ENCODE assay signal across 20 cellular contexts in the genomic region with DNA sequence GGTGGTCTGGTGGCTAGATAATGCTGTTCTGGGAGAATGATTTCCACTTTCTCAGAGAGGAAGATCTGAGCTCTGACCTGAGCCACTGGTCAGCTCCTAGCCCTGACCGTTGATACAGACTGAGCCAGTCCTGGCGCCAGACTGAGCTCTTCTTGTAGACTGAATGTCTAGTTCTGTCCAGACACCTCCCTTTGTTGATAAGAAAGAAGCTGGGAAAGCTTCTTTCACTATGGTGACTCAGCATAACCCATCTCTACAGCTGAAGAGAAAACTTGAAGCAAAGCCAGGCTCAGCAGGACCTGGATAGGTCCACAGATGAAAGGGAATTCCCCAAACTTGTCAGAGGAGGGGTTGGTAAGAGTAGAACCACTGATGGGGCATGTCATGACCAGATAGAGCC. TPM values are rescaled to one million over a fixed set of nuclear protein-coding genes. Genes with fewer than 3 reads are reported as not detected.
A peak's percentile ranks its signal among the peaks of the same experiment; 100 is the strongest.
DNase-seq lines count a peak whose midpoint lies in the region; ATAC-seq, FAIRE-seq and TF ChIP-seq lines count a peak whose summit lies in the region.
"Had no signal": no experiment of that assay in that cellular context is flagged by ENCODE, and none has a peak within 500 bp of the region (broad histone marks: within the 10 kb centered on the region; RNA-seq: fewer than 3 reads in every experiment).

No MANE protein-coding gene starts in this region.

- H3K4me1 ChIP-seq in HepG2 (ENCODE audit: insufficient read depth, low read length): no peaks in the 10 kb centered on the region
- H3K4me1 ChIP-seq: thyroid gland had no signal

- H3K4me3 ChIP-seq in epithelial cell of esophagus (ENCODE audit: low read length) (no peak overlapping the region), HepG2 (replicated peaks in 1 of 3; ENCODE audit: insufficient read depth in 1 of 3, low read depth in 2 of 3, low read length in 3 of 3) (no peak overlapping the region)
- H3K4me3 ChIP-seq: gastroesophageal sphincter, PC-9, skin epidermis, thyroid gland had no signal

- POLR2A ChIA-PET in HepG2 (lab: Yijun Ruan, JAX): no interaction called here

- H3K27me3 ChIP-seq in HepG2 (ENCODE audit: control insufficient read depth in 1 of 2, insufficient read depth in 2 of 2, low read length in 2 of 2): peaks cover 0 to 9% of the 10 kb centered on the region in 2 experiments; a peak in 1 of 5 replicates
- H3K27me3 ChIP-seq: gastroesophageal sphincter, thyroid gland had no signal

- H3K36me3 ChIP-seq in HepG2 (replicated peaks in 1 of 2; ENCODE audit: control insufficient read depth in 1 of 2, insufficient read depth in 2 of 2, low read length in 2 of 2): no peaks in the 10 kb centered on the region
- H3K36me3 ChIP-seq: gastroesophageal sphincter, thyroid gland had no signal

- FAIRE-seq in HepG2 (lab: Jason Lieb, UNC): no peak

- in situ Hi-C loops in HepG2 (cut with HindIII; ENCODE audit: extremely low pct_ligation_motif_present, low pct_unique_long_range_greater_than_20kb): no loop called here

- ATAC-seq in HepG2: no peak
- ATAC-seq: activated naive CD8-positive, alpha-beta T cell treated with anti-CD3 and anti-CD28 coated beads, Interleukin-2, amount 50 U/mL, for 24 hours; activated T-helper 17 cell treated with anti-CD3 and anti-CD28 coated beads, Interleukin-2, amount 50 U/mL, for 72 hours; gastroesophageal sphincter had no signal

- TF ChIP-seq EP300 in HepG2 (IDR thresholded peaks at IDR 0.05; ENCODE audit: low read depth in 2 of 2, low read length in 2 of 2) (no peak), HepG2 (CRISPR knock-in tag; IDR thresholded peaks at IDR 0.05; ENCODE audit: borderline replicate concordance) (no peak)

- no peaks in the 10 kb centered on the region for H3K79me2 ChIP-seq in HepG2 (ENCODE audit: insufficient read depth, low read length)

- peak; percentile 50 for DNase-seq in COLO829 (ENCODE audit: low spot score)
- peak; percentile 96 for DNase-seq in NCI-H226
- peak; percentile 69 for DNase-seq in epithelial cell of esophagus (ENCODE audit: low read depth)
- peak; percentile 4 for DNase-seq in HepG2 (ENCODE audit: low spot score)
- DNase-seq in NCI-H748 treated with DMSO at 0.1 percent for 48 hours (lab: John Stamatoyannopoulos, UW): no peak
- DNase-seq in HPDE6-E6E7 (ENCODE audit: extremely low spot score): no peak
- no peak for DNase-seq in activated CD4-positive, alpha-beta T cell treated with anti-CD3 and anti-CD28 coated beads for 48 hours
- no peak for DNase-seq in middle frontal gyrus (ENCODE audit: extremely low spot score, low spot score)
- DNase-seq: activated B cell treated with CpG ODN at 0.5 μM for 24 hours; activated CD8-positive, alpha-beta memory T cell treated with anti-CD3 and anti-CD28 coated beads for 24 hours; activated naive CD8-positive, alpha-beta T cell treated with anti-CD3 and anti-CD28 coated beads, Interleukin-2, amount 50 U/mL, for 24 hours; NCI-H2029 treated with DMSO at 0.1 percent for 48 hours; NCI-H526; PC-9; thyroid gland had no signal

- no peak overlapping the region for H3K9ac ChIP-seq in HepG2 (ENCODE audit: insufficient read depth, low read depth, low read length)

- no peak overlapping the region for H3K27ac ChIP-seq in HepG2 (ENCODE audit: extremely low read length, insufficient read depth, low read length)
- H3K27ac ChIP-seq: gastroesophageal sphincter, PC-9, skin epidermis, thyroid gland had no signal

- H3K9me3 ChIP-seq in HepG2 (ENCODE audit: low read length): no peaks in the 10 kb centered on the region
- H3K9me3 ChIP-seq: gastroesophageal sphincter, thyroid gland had no signal

- no TSS peak for BruUV-seq in HepG2 (replicated peaks; lab: Mats Ljungman, UMichigan)

- CTCF ChIA-PET in HepG2 (lab: Yijun Ruan, JAX; ENCODE audit: low intra/inter-chr PET ratio, low total read pairs): no interaction called here

- no peak overlapping the region for H3K4me2 ChIP-seq in HepG2 (ENCODE audit: low read depth, low read length)
- H3K4me2 ChIP-seq: PC-9 had no signal

- WGBS in HepG2 (ENCODE audit: low lambda C conversion rate): 12% methylated on average over 2 of the region's 2 CpGs

- TF ChIP-seq CTCF in epithelial cell of esophagus (IDR thresholded peaks at IDR 0.05; ENCODE audit: insufficient read depth, low read depth, low read length, missing control alignments) (no peak), HepG2 (CRISPR knock-in tag; IDR thresholded peaks at IDR 0.05) (no peak)

- TF ChIP-seq POLR2A in HepG2 (IDR thresholded peaks at IDR 0.05; ENCODE audit: insufficient read depth in 1 of 2, low read depth in 2 of 2, low read length in 2 of 2): no peak

- TF ChIP-seq RAD21 in HepG2 (CRISPR knock-in tag; IDR thresholded peaks at IDR 0.05): no peak

- no peak overlapping the region for H2AFZ ChIP-seq in HepG2 (ENCODE audit: low read length)
- H2AFZ ChIP-seq: PC-9 had no signal

- intact Hi-C loops in HepG2 (cut with micrococcal nuclease; ENCODE audit: unreplicated experiment): no loop called here

- H4K20me1 ChIP-seq in HepG2 (ENCODE audit: insufficient read depth, low read length): no peaks in the 10 kb centered on the region

TF ChIP-seq in HepG2, 621 proteins besides CTCF, POLR2A, EP300 and RAD21:
- TF ChIP-seq NFE2L2 (IDR thresholded peaks at IDR 0.05; ENCODE audit: low read length) (peak; percentile 60; the same call in 1 of the 2 replicates), MAFK (conservative IDR thresholded peaks at IDR 0.05 in 1 of 2, IDR thresholded peaks at IDR 0.05 in 1 of 2; ENCODE audit: low read length in 2 of 2) (peak; percentile 31 to 39; a peak in 3 of 4 replicates)
- TF ChIP-seq, protein P1, sequence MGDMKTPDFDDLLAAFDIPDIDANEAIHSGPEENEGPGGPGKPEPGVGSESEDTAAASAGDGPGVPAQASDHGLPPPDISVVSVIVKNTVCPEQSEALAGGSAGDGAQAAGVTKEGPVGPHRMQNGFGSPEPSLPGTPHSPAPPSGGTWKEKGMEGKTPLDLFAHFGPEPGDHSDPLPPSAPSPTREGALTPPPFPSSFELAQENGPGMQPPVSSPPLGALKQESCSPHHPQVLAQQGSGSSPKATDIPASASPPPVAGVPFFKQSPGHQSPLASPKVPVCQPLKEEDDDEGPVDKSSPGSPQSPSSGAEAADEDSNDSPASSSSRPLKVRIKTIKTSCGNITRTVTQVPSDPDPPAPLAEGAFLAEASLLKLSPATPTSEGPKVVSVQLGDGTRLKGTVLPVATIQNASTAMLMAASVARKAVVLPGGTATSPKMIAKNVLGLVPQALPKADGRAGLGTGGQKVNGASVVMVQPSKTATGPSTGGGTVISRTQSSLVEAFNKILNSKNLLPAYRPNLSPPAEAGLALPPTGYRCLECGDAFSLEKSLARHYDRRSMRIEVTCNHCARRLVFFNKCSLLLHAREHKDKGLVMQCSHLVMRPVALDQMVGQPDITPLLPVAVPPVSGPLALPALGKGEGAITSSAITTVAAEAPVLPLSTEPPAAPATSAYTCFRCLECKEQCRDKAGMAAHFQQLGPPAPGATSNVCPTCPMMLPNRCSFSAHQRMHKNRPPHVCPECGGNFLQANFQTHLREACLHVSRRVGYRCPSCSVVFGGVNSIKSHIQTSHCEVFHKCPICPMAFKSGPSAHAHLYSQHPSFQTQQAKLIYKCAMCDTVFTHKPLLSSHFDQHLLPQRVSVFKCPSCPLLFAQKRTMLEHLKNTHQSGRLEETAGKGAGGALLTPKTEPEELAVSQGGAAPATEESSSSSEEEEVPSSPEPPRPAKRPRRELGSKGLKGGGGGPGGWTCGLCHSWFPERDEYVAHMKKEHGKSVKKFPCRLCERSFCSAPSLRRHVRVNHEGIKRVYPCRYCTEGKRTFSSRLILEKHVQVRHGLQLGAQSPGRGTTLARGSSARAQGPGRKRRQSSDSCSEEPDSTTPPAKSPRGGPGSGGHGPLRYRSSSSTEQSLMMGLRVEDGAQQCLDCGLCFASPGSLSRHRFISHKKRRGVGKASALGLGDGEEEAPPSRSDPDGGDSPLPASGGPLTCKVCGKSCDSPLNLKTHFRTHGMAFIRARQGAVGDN (CRISPR knock-in tag; IDR thresholded peaks at IDR 0.05): no peak

RNA-seq across cellular contexts. Expression of gene TRABD2B, which starts 9.9 kb away (rescaled TPM):
- not detected in 2 replicates for total RNA-seq in HepG2 (2016; rRNA removed; fragmentation: Illumina TruSeq; extraction: Trizol)
- total RNA-seq in HepG2 (2016; cell fraction: cytosol; rRNA removed; fragmentation: Illumina TruSeq; extraction: Trizol; ENCODE audit: low read depth): not detected in 2 replicates
- not detected in 2 replicates for total RNA-seq in HepG2 (2016; cell fraction: insoluble cytoplasmic fraction; rRNA removed; fragmentation: Illumina TruSeq; extraction: Trizol)
- total RNA-seq in HepG2 (2016; cell fraction: membrane; rRNA removed; fragmentation: Illumina TruSeq; extraction: Trizol): not detected in 2 replicates
- total RNA-seq in HepG2 (2016; cell fraction: nucleus; rRNA removed; fragmentation: Illumina TruSeq; extraction: Trizol): not detected in 2 replicates
- polyA plus RNA-seq in HepG2 (2011; rRNA removed): 0.04 and 0.17 TPM in 2 replicates
- 0.01 TPM in 2 replicates for polyA plus RNA-seq in HepG2 (2011; cell fraction: cytosol; rRNA removed)
- polyA plus RNA-seq in HepG2 (2011; cell fraction: nucleus; rRNA removed): 0.06 and 0.14 TPM in 2 replicates
- 0.04 and 0.38 TPM in 2 replicates for polyA plus RNA-seq in HepG2 (2012)
- not detected in 2 replicates for polyA plus RNA-seq in HepG2 (2016; cell fraction: cytosol; fragmentation: Illumina TruSeq; extraction: Trizol; ENCODE audit: low read depth)
- not detected in 2 replicates for polyA plus RNA-seq in HepG2 (2016; cell fraction: insoluble cytoplasmic fraction; fragmentation: Illumina TruSeq; extraction: Trizol; ENCODE audit: low read depth)
- polyA plus RNA-seq in HepG2 (2016; cell fraction: membrane; fragmentation: Illumina TruSeq; extraction: Trizol; ENCODE audit: low read depth): not detected in 2 replicates
- polyA plus RNA-seq in HepG2 (2016; cell fraction: nucleus; fragmentation: Illumina TruSeq; extraction: Trizol; ENCODE audit: insufficient read depth, low read depth): not detected in 2 replicates
- 0.04 and 2.2 TPM in 2 replicates for polyA minus RNA-seq in HepG2 (2011; rRNA and poly(A)+ RNA removed; ENCODE audit: low replicate concordance)
- not detected in 2 replicates for polyA minus RNA-seq in HepG2 (2011; cell fraction: cytosol; rRNA and poly(A)+ RNA removed)
- polyA minus RNA-seq in HepG2 (2011; cell fraction: nucleus; rRNA and poly(A)+ RNA removed): 0.12 TPM in 1 of 2 replicates, not detected in the other
- total RNA-seq: activated B cell treated with CpG ODN at 0.5 μM for 24 hours; activated T-helper 17 cell treated with anti-CD3 and anti-CD28 coated beads, Interleukin-2, amount 50 U/mL, for 72 hours; PC-9; T-helper 1 cell treated with Interleukin-12 subunit alpha and Interleukin-12 subunit beta and Interleukin-4 antibody, amounts not matched to agents 30 ng/mL and 1 ng/mL, for 36 hours had no signal
- polyA plus RNA-seq: BJ had no signal

Comparison
In these comparisons a context has a peak if more than half of its experiments do, and no peak if none do; other contexts are left out.
1. DNase-seq: peak in COLO829 (single experiment), NCI-H226 (single experiment), epithelial cell of esophagus (single experiment) and HepG2 (single experiment); none in NCI-H748 treated with DMSO at 0.1 percent for 48 hours (single experiment), HPDE6-E6E7 (single experiment), activated CD4-positive, alpha-beta T cell treated with anti-CD3 and anti-CD28 coated beads for 48 hours (single experiment) and middle frontal gyrus (single experiment).